Comparison of ENCODE assay signal across 8 cellular contexts in genomic region chrX:16826207-16826606, GRCh38. TPM values are rescaled to one million over a fixed set of nuclear protein-coding genes. Genes with fewer than 3 reads are reported as not detected.
A peak's percentile ranks its signal among the peaks of the same experiment; 100 is the strongest.
DNase-seq lines count a peak whose midpoint lies in the region; ATAC-seq, FAIRE-seq and TF ChIP-seq lines count a peak whose summit lies in the region.

No MANE protein-coding gene starts in this region.

- no peak overlapping the region for H3K4me3 Mint-ChIP-seq in CD8-positive, alpha-beta T cell

- H3K4me1 Mint-ChIP-seq in CD8-positive, alpha-beta T cell (ENCODE audit: low read depth): no peaks in the 10 kb centered on the region

- peaks cover 44% of the 10 kb centered on the region for H3K36me3 Mint-ChIP-seq in CD8-positive, alpha-beta T cell

- ATAC-seq in CD8-positive, alpha-beta T cell: no peak
- ATAC-seq in lung (ENCODE audit: insufficient read depth, low FRiP score) (no peak), HG03025 (IDR thresholded peaks at IDR 0.05; ENCODE audit: low FRiP score, unreplicated experiment) (no peak)

- POLR2A ChIA-PET in CD8-positive, alpha-beta T cell (lab: Charles Lee): no interaction called here

- DNase-seq in CD8-positive, alpha-beta T cell: no peak
- no peak for DNase-seq in GM18507 (ENCODE audit: extremely low spot score, insufficient read length, low read depth)
- DNase-seq in NCI-H2227 treated with DMSO at 0.1 percent for 48 hours (lab: John Stamatoyannopoulos, UW): peak; percentile 77
- peak; percentile 43 for DNase-seq in bronchial epithelial cell (ENCODE audit: low read depth)
- DNase-seq in lung (ENCODE audit: low spot score): no peak
- no peak for DNase-seq in posterior vena cava (ENCODE audit: low spot score)
- DNase-seq in 8988T: no peak

- no peak overlapping the region for H3K27ac Mint-ChIP-seq in CD8-positive, alpha-beta T cell

- no peak overlapping the region for H3K4me3 ChIP-seq in CD8-positive, alpha-beta T cell (ENCODE audit: low read depth, low read length)
- H3K4me3 ChIP-seq in bronchial epithelial cell (ENCODE audit: low read depth, low read length): no peak overlapping the region
- H3K4me3 ChIP-seq in lung: no peak overlapping the region

- no peaks in the 10 kb centered on the region for H3K27me3 ChIP-seq in CD8-positive, alpha-beta T cell (ENCODE audit: insufficient read depth, low read length)
- H3K27me3 ChIP-seq in bronchial epithelial cell (ENCODE audit: control insufficient read depth, insufficient read depth, low read length) (no peaks in the 10 kb centered on the region), lung (ENCODE audit: control insufficient read depth, insufficient read depth) (no peaks in the 10 kb centered on the region)

- intact Hi-C loops in CD8-positive, alpha-beta T cell (cut with DNase I, micrococcal nuclease): loop anchor here (2.0 to 10.0 kb wide), 4 partner anchors 67 to 859 kb away; no protein-coding TSS in a partner anchor
- intact Hi-C loops in posterior vena cava (cut with DNase I): loop anchor here in 1 of 2 donors (5.0 kb wide), 1 partner anchor 221 kb away; no protein-coding TSS in a partner anchor

- no peaks in the 10 kb centered on the region for H3K4me1 ChIP-seq in CD8-positive, alpha-beta T cell (ENCODE audit: insufficient read depth, low read length)
- no peaks in the 10 kb centered on the region for H3K4me1 ChIP-seq in lung (ENCODE audit: control insufficient read depth in 2 of 2, insufficient read depth in 2 of 2, low read length in 2 of 2)

- H3K9me3 ChIP-seq in CD8-positive, alpha-beta T cell (ENCODE audit: low read length): no peaks in the 10 kb centered on the region
- H3K9me3 ChIP-seq in lung (ENCODE audit: control insufficient read depth in 2 of 2, insufficient read depth in 1 of 2, low read length in 1 of 2): no peaks in the 10 kb centered on the region

- TF ChIP-seq CTCF in CD8-positive, alpha-beta T cell (IDR thresholded peaks at IDR 0.05): peak; percentile 31
- peak; percentile 35 for TF ChIP-seq CTCF in bronchial epithelial cell (IDR thresholded peaks at IDR 0.05; ENCODE audit: insufficient read depth, low read length, severe bottlenecking)
- TF ChIP-seq CTCF in lung (IDR thresholded peaks at IDR 0.05; ENCODE audit: control extremely low read depth, extremely low read depth): peak; percentile 16

- CTCF ChIA-PET in CD8-positive, alpha-beta T cell (lab: Charles Lee): interaction anchor here (0.7 to 2.2 kb wide), 11 partner anchors 9 to 222 kb away, joined by 3 to 13 read pairs (median 4); no protein-coding TSS in a partner anchor

- 76 to 80% methylated on average over 3 of the region's 3 CpGs for WGBS in lung, 2 donors

- no peaks in the 10 kb centered on the region for H3K9me3 Mint-ChIP-seq in CD8-positive, alpha-beta T cell

- no peak overlapping the region for H3K27ac ChIP-seq in CD8-positive, alpha-beta T cell (ENCODE audit: low read depth, low read length)
- H3K27ac ChIP-seq in lung (ENCODE audit: low read depth in 1 of 2, low read length in 1 of 2): no peak overlapping the region

- peak; percentile 86 for FAIRE-seq in GM18507 (lab: Jason Lieb, UNC)
- FAIRE-seq in bronchial epithelial cell (lab: Jason Lieb, UNC): no peak

- no peaks in the 10 kb centered on the region for H3K27me3 Mint-ChIP-seq in CD8-positive, alpha-beta T cell (ENCODE audit: low read depth)

- peaks cover 6% of the 10 kb centered on the region for H3K36me3 ChIP-seq in CD8-positive, alpha-beta T cell (ENCODE audit: insufficient read depth, low read length)
- H3K36me3 ChIP-seq in bronchial epithelial cell (ENCODE audit: control insufficient read depth, insufficient read depth, low read length) (no peaks in the 10 kb centered on the region), lung (ENCODE audit: control insufficient read depth in 2 of 2, insufficient read depth in 2 of 2, low read length in 2 of 2) (peaks cover 0 to 13% of the 10 kb centered on the region in 2 donors)

RNA-seq across cellular contexts. Expression of gene TXLNG, which starts 39.9 kb away (rescaled TPM):
- 10 to 100 TPM; 31.3 to 32.3 TPM for total RNA-seq in CD8-positive, alpha-beta T cell
- total RNA-seq in bronchial epithelial cell (7.6 and 11.6 TPM in 2 replicates), lung (10 to 100 TPM; 10.5 to 15.4 TPM), posterior vena cava (1 to 10 TPM; 8.6 to 9.0 TPM)
- 1 to 10 TPM; 7.5 to 8.8 TPM for polyA plus RNA-seq in lung

RNA-seq across cellular contexts. Expression of gene RBBP7, which starts 44.0 kb away (rescaled TPM):
- 100 to 1,000 TPM; 130 to 131 TPM for total RNA-seq in CD8-positive, alpha-beta T cell
- 77.4 and 112 TPM in 2 replicates for total RNA-seq in bronchial epithelial cell
- 10 to 100 TPM; 82.8 to 84.6 TPM for total RNA-seq in lung
- 100 to 1,000 TPM in 1 of 2 donors, 10 to 100 TPM in 1; 52.3 to 117 TPM for polyA plus RNA-seq in lung
- 100 to 1,000 TPM in 1 of 2 donors, 10 to 100 TPM in 1; 98.7 to 102 TPM for total RNA-seq in posterior vena cava

Comparison
In these comparisons a context has a peak if more than half of its experiments do, and no peak if none do; other contexts are left out.
1. DNase-seq: peak in NCI-H2227 treated with DMSO at 0.1 percent for 48 hours (single experiment) and bronchial epithelial cell (single experiment); none in CD8-positive, alpha-beta T cell (0 of 7), GM18507 (single experiment), lung (single experiment), posterior vena cava (single experiment) and 8988T (single experiment).
2. Peak in every context shown above with its lines, with median percentiles within 50 percentile points of each other: CTCF ChIP-seq.